10 cellular contexts compared by ENCODE assay signal in the genomic region with DNA sequence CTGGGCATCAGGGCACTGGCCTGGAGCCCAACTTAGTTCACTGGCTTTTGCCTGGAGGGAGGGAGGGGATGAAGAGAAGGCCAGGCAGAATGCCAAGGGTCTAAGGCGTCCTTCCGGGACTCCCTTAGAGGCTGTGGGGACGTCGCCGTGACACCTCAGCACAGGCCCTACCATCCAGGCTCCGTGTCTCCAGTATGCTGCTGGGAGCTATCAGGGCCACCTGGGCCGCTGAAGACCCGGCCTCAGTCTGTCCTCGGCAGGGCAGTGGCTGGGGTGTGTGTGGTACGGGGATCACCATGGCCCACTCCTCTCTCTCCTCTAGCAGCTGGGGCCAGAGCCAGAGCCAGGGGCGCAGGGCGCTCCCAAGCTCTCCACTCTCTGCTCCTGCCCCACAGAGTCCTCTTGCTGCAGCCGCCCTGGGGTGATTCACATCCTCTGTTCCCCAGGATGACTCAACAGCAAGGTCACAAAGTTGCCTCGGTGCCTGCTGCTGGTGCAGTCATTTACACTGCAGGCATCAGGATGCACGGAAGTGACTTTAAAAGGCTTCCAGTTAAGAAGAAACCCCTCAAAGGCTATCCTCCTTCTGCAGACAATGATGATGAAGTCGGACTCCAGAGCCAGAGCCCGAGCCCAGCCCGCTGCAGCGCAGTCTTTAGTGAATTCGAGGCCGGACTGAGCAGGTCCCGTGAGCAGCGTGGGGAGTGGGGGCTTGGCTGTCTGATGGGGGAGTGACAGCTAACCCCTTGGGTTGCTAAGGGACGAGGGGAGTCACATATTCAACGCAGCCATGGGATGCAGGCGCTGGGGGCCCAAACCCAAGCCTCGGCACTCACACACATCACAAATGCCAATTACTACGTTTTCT. TPM values are rescaled to one million over a fixed set of nuclear protein-coding genes. Genes with fewer than 3 reads are reported as not detected.
DNase-seq lines count a peak whose midpoint lies in the region; ATAC-seq, FAIRE-seq and TF ChIP-seq lines count a peak whose summit lies in the region.
"Had no signal": no experiment of that assay in that cellular context is flagged by ENCODE, and none has a peak within 500 bp of the region (broad histone marks: within the 10 kb centered on the region; RNA-seq: fewer than 3 reads in every experiment).

No MANE protein-coding gene starts in this region.

- H3K27ac ChIP-seq in HUES48 (ENCODE audit: low read depth, low read length): peak overlapping the region; percentile 1
- no peak overlapping the region for H3K27ac ChIP-seq in mesendoderm (ENCODE audit: low read depth, low read length)
- no peak overlapping the region for H3K27ac ChIP-seq in kidney (ENCODE audit: low read depth in 2 of 2, low read length in 2 of 2)
- H3K27ac ChIP-seq: VCaP had no signal

- no peaks in the 10 kb centered on the region for H3K79me1 ChIP-seq in mesendoderm (ENCODE audit: low read length)

- no peaks in the 10 kb centered on the region for H3K36me3 ChIP-seq in HUES48 (ENCODE audit: control insufficient read depth, insufficient read depth, low read length)
- H3K36me3 ChIP-seq in mesendoderm (ENCODE audit: control insufficient read depth, insufficient read depth, low read length): no peaks in the 10 kb centered on the region
- H3K36me3 ChIP-seq in kidney (ENCODE audit: control insufficient read depth in 1 of 2, insufficient read depth in 2 of 2, low read length in 2 of 2): no peaks in the 10 kb centered on the region

- no peaks in the 10 kb centered on the region for H3K79me2 ChIP-seq in mesendoderm (ENCODE audit: control insufficient read depth, insufficient read depth, low read length)

- H3K4me2 ChIP-seq in mesendoderm (ENCODE audit: low read length): no peak overlapping the region

- intact Hi-C loops in kidney (cut with DNase I): no loop called here

- no peak overlapping the region for H2BK15ac ChIP-seq in mesendoderm (replicated peaks; ENCODE audit: low read depth)

- H3K4me1 ChIP-seq in HUES48 (ENCODE audit: control insufficient read depth, insufficient read depth, low read length) (peaks cover 19% of the 10 kb centered on the region), mesendoderm (ENCODE audit: control insufficient read depth, low read depth, low read length) (no peaks in the 10 kb centered on the region), kidney (ENCODE audit: control insufficient read depth in 1 of 2, insufficient read depth in 1 of 2, low read depth in 1 of 2, low read length in 2 of 2) (no peaks in the 10 kb centered on the region)

- no peak overlapping the region for H2BK120ac ChIP-seq in mesendoderm (ENCODE audit: low read depth, low read length)

- DNase-seq in AG09309 (ENCODE audit: low read depth) (peak; percentile 67), amniotic epithelial cell (ENCODE audit: low read depth) (peak; percentile 78), mesendoderm (peak; percentile 64), midbrain (lab: John Stamatoyannopoulos, UW) (no peak), kidney (no peak)
- DNase-seq: natural killer cell had no signal

- no peak overlapping the region for H2BK5ac ChIP-seq in mesendoderm (ENCODE audit: low read length)

- H3K4me3 ChIP-seq in AG09309 (ENCODE audit: control insufficient read depth, low read depth, low read length): no peak overlapping the region
- H3K4me3 ChIP-seq in HUES48 (ENCODE audit: low read depth, low read length): no peak overlapping the region
- no peak overlapping the region for H3K4me3 ChIP-seq in mesendoderm (ENCODE audit: low read length)
- no peak overlapping the region for H3K4me3 ChIP-seq in kidney (ENCODE audit: low read length in 2 of 2)

- H4K5ac ChIP-seq in mesendoderm (ENCODE audit: low read length): no peak overlapping the region

- peak overlapping the region; percentile 25 for H3K56ac ChIP-seq in mesendoderm (ENCODE audit: low read length)

- H3K9ac ChIP-seq in HUES48 (ENCODE audit: low read depth, low read length) (no peak overlapping the region), mesendoderm (ENCODE audit: low read length) (no peak overlapping the region), kidney (ENCODE audit: low read length in 2 of 2) (no peak overlapping the region)

- no peak overlapping the region for H2AK5ac ChIP-seq in mesendoderm (ENCODE audit: low read length)

- H3K18ac ChIP-seq in mesendoderm (ENCODE audit: low read length): no peak overlapping the region

- H3K27me3 ChIP-seq in HUES48 (ENCODE audit: control insufficient read depth, insufficient read depth, low read length) (peaks cover 31% of the 10 kb centered on the region), mesendoderm (ENCODE audit: insufficient read depth, low read length, poor library complexity) (no peaks in the 10 kb centered on the region)

- H3K23ac ChIP-seq in mesendoderm (ENCODE audit: low read length): no peak overlapping the region

- no peak for ATAC-seq in GM19328 (IDR thresholded peaks at IDR 0.05; ENCODE audit: unreplicated experiment)
- ATAC-seq in HG03432 (IDR thresholded peaks at IDR 0.05; ENCODE audit: unreplicated experiment): no peak

- H4K8ac ChIP-seq in mesendoderm (ENCODE audit: low read depth, low read length): no peak overlapping the region

- H3K9me3 ChIP-seq in HUES48 (ENCODE audit: control insufficient read depth, insufficient read depth, low read length) (no peaks in the 10 kb centered on the region), kidney (ENCODE audit: control insufficient read depth in 1 of 2, low read length in 2 of 2) (no peaks in the 10 kb centered on the region)

- TF ChIP-seq CTCF in AG09309 (IDR thresholded peaks at IDR 0.05; ENCODE audit: control insufficient read depth, insufficient read depth, low read depth, low read length, missing control alignments) (no peak), kidney (IDR thresholded peaks at IDR 0.05; ENCODE audit: borderline replicate concordance, extremely low read depth, insufficient read depth) (no peak)

- no peak overlapping the region for H3K4ac ChIP-seq in mesendoderm (ENCODE audit: low read depth, low read length)

- no CpG with 5 or more reads among the region's 28 CpGs for WGBS in mesendoderm (ENCODE audit: extremely low coverage, insufficient coverage, low lambda C conversion rate)

- no peak for FAIRE-seq in kidney (lab: Jason Lieb, UNC)

RNA-seq across cellular contexts. Expression of a gene that starts 31.9 kb away (rescaled TPM):
- 0.86 TPM for polyA plus RNA-seq in mesendoderm (2013, experiment 1 of 2)
- polyA plus RNA-seq in mesendoderm (2013, experiment 2 of 2): 0.46 TPM
- total RNA-seq in kidney: 2.7 TPM
- polyA plus RNA-seq in kidney (ENCODE audit: insufficient read depth, low read depth, low replicate concordance): 3.3 TPM

Comparison
In these comparisons a context has a peak if more than half of its experiments do, and no peak if none do; other contexts are left out.
1. DNase-seq: peak in AG09309 (single experiment), amniotic epithelial cell (single experiment) and mesendoderm (single experiment); none in midbrain (single experiment) and kidney (single experiment).